16 cellular contexts compared by ENCODE assay signal in the genomic region with DNA sequence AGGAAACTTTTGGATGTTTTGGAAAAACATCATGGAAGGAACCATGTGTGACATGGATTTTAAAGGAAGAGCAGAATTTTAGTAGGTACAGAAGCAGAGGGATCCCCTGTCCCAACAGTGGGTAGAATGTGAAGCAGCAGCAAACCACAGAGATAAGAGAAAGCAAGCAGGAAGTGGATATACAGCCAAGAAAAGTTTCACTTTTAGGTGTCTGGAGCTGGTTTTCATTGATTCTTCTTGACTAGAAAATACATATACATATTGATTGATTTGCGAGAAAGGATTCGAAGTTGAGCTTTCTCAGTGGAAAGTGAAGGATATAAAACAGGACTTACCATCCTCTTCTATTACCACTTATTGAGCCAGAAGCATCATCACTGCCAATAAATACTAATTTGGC.
DNase-seq lines count a peak whose midpoint lies in the region; ATAC-seq and TF ChIP-seq lines count a peak whose summit lies in the region.
"Had no signal": no experiment of that assay in that cellular context is flagged by ENCODE, and none has a peak within 500 bp of the region (broad histone marks: within the 10 kb centered on the region; RNA-seq: fewer than 3 reads in every experiment).

No MANE protein-coding gene starts in this region.

- peak overlapping the region; percentile 65 for H3K27ac ChIP-seq in left ventricle myocardium inferior (replicated peaks)
- H3K27ac ChIP-seq: upper lobe of left lung had no signal

- intact Hi-C loops in left ventricle myocardium inferior (cut with micrococcal nuclease): no loop called here
- intact Hi-C loops in Right ventricle myocardium superior (cut with DNase I): no loop called here

- DNase-seq in left ventricle myocardium inferior (no peak), Right ventricle myocardium superior (no peak), BE2C (no peak), NOMO-1 treated with DMSO at 0.1 percent for 48 hours (lab: John Stamatoyannopoulos, UW; ENCODE audit: unreplicated experiment) (no peak)
- DNase-seq: activated CD4-positive, alpha-beta T cell treated with anti-CD3 and anti-CD28 coated beads for 36 hours; activated T-cell treated with anti-CD3 and anti-CD28 coated beads, Interleukin-2, amount 50 U/mL, for 4 hours; amniotic stem cell; Caco-2; Kasumi-1; NCI-H2081; T-helper 1 cell; upper lobe of left lung had no signal

- ATAC-seq in Right ventricle myocardium superior (ENCODE audit: poor library complexity) (no peak), GM21786 (IDR thresholded peaks at IDR 0.05; ENCODE audit: unreplicated experiment) (peak; percentile 44), HG03432 (IDR thresholded peaks at IDR 0.05; ENCODE audit: unreplicated experiment) (peak; percentile 57), HG03159 (IDR thresholded peaks at IDR 0.05; ENCODE audit: unreplicated experiment) (no peak), HG03097 (IDR thresholded peaks at IDR 0.05; ENCODE audit: low FRiP score, unreplicated experiment) (no peak)
- ATAC-seq: activated CD4-positive, alpha-beta T cell treated with anti-CD3 and anti-CD28 coated beads for 36 hours; activated T-cell treated with anti-CD3 and anti-CD28 coated beads, Interleukin-2, amount 50 U/mL, for 4 hours had no signal

- H3K27me3 ChIP-seq in left ventricle myocardium inferior (ENCODE audit: low read depth): no peaks in the 10 kb centered on the region
- no peaks in the 10 kb centered on the region for H3K27me3 ChIP-seq in BE2C
- H3K27me3 ChIP-seq: upper lobe of left lung had no signal

- no peak overlapping the region for H3K4me3 ChIP-seq in left ventricle myocardium inferior
- H3K4me3 ChIP-seq in BE2C (ENCODE audit: low read depth, low read length): no peak overlapping the region
- H3K4me3 ChIP-seq: upper lobe of left lung had no signal

- TF ChIP-seq CTCF in left ventricle myocardium inferior (IDR thresholded peaks at IDR 0.05; ENCODE audit: borderline replicate concordance) (no peak), BE2C (IDR thresholded peaks at IDR 0.05; ENCODE audit: low read depth, low read length) (no peak)

- H3K9me3 ChIP-seq in left ventricle myocardium inferior (replicated peaks): no peaks in the 10 kb centered on the region
- H3K9me3 ChIP-seq in BE2C: no peaks in the 10 kb centered on the region
- H3K9me3 ChIP-seq: Caco-2, upper lobe of left lung had no signal

- H3K36me3 ChIP-seq in left ventricle myocardium inferior (no peaks in the 10 kb centered on the region), BE2C (no peaks in the 10 kb centered on the region)
- H3K36me3 ChIP-seq: upper lobe of left lung had no signal

- peaks cover 64% of the 10 kb centered on the region for H3K4me1 ChIP-seq in left ventricle myocardium inferior
- no peaks in the 10 kb centered on the region for H3K4me1 ChIP-seq in BE2C

Comparison
In these comparisons a context has a peak if more than half of its experiments do, and no peak if none do; other contexts are left out.
1. ATAC-seq: peak in GM21786 (single experiment) and HG03432 (single experiment); none in Right ventricle myocardium superior (single experiment), HG03159 (single experiment) and HG03097 (single experiment).